1 cellular context compared by ENCODE assay signal in genomic region chr5:14760548-14761002, GRCh38.
TF ChIP-seq lines count a peak whose summit lies in the region.

No MANE protein-coding gene starts in this region.

TF ChIP-seq in HepG2, 621 proteins besides CTCF, POLR2A, EP300 and RAD21 (continued from another document and continues in another):
- TF ChIP-seq ATF3 (CRISPR knock-in tag; IDR thresholded peaks at IDR 0.05) (no peak; the same call in 1 of the 2 replicates), BRF2 (CRISPR knock-in tag; IDR thresholded peaks at IDR 0.05) (no peak), HMGXB4 (CRISPR knock-in tag; IDR thresholded peaks at IDR 0.05; ENCODE audit: borderline replicate concordance in 1 of 2, low read depth in 1 of 2) (no peak), TMF1 (CRISPR knock-in tag; IDR thresholded peaks at IDR 0.05; ENCODE audit: low read depth) (no peak), ZFP1 (CRISPR knock-in tag; IDR thresholded peaks at IDR 0.05) (no peak), ZNF558 (CRISPR knock-in tag; IDR thresholded peaks at IDR 0.05; ENCODE audit: borderline replicate concordance) (no peak), RAD51 (IDR thresholded peaks at IDR 0.05; ENCODE audit: borderline replicate concordance) (no peak), HNF4G (IDR thresholded peaks at IDR 0.05; ENCODE audit: borderline replicate concordance, low read depth, low read length) (peak; percentile 86), HNF4G (CRISPR knock-in tag; IDR thresholded peaks at IDR 0.05; ENCODE audit: borderline replicate concordance, low read depth) (peak; percentile 45; the same call in 1 of the 2 replicates), ZNF660 (CRISPR knock-in tag; IDR thresholded peaks at IDR 0.05; ENCODE audit: borderline replicate concordance, low read depth) (no peak), SIX4 (CRISPR knock-in tag; IDR thresholded peaks at IDR 0.05) (no peak), ZBTB7A (CRISPR knock-in tag; IDR thresholded peaks at IDR 0.05) (no peak), ZNF652 (CRISPR knock-in tag; IDR thresholded peaks at IDR 0.05; ENCODE audit: borderline replicate concordance, low read depth) (no peak), REPIN1 (CRISPR knock-in tag; IDR thresholded peaks at IDR 0.05; ENCODE audit: borderline replicate concordance, low read depth) (no peak), KDM2A (CRISPR knock-in tag; IDR thresholded peaks at IDR 0.05; ENCODE audit: borderline replicate concordance, low read depth) (no peak), ISL2 (CRISPR knock-in tag; IDR thresholded peaks at IDR 0.05) (0 out of 2 replicates have a peak, but pooled peaks have one; percentile 29), ISX (CRISPR knock-in tag; conservative IDR thresholded peaks at IDR 0.05) (no peak), CBFB (CRISPR knock-in tag; IDR thresholded peaks at IDR 0.05) (no peak), GPBP1L1 (CRISPR knock-in tag; IDR thresholded peaks at IDR 0.05) (no peak), ZNF768 (CRISPR knock-in tag; IDR thresholded peaks at IDR 0.05) (no peak), ZNF709 (CRISPR knock-in tag; IDR thresholded peaks at IDR 0.05) (no peak), HDAC1 (CRISPR knock-in tag; IDR thresholded peaks at IDR 0.05) (peak; percentile 59), MXD1 (CRISPR knock-in tag; IDR thresholded peaks at IDR 0.05) (no peak), IRF9 (CRISPR knock-in tag; IDR thresholded peaks at IDR 0.05; ENCODE audit: borderline replicate concordance) (no peak), RXRB (CRISPR knock-in tag; IDR thresholded peaks at IDR 0.05; ENCODE audit: borderline replicate concordance) (peak; percentile 84), THAP8 (CRISPR knock-in tag; IDR thresholded peaks at IDR 0.05; ENCODE audit: borderline replicate concordance) (peak; percentile 49; the same call in 1 of the 2 replicates), STAT5B (CRISPR knock-in tag; IDR thresholded peaks at IDR 0.05) (no peak), ZNF234 (CRISPR knock-in tag; conservative IDR thresholded peaks at IDR 0.05) (no peak), NCOR1 (IDR thresholded peaks at IDR 0.05; ENCODE audit: borderline replicate concordance, low read length) (peak; percentile 99), SALL1 (CRISPR knock-in tag; IDR thresholded peaks at IDR 0.05) (peak; percentile 79), HMG20A (CRISPR knock-in tag; IDR thresholded peaks at IDR 0.05; ENCODE audit: borderline replicate concordance) (peak; percentile 34; the same call in 1 of the 2 replicates), CEBPZ (IDR thresholded peaks at IDR 0.05; ENCODE audit: low read length) (no peak), MLXIP (CRISPR knock-in tag; IDR thresholded peaks at IDR 0.05; ENCODE audit: borderline replicate concordance) (no peak), PBX2 (CRISPR knock-in tag; IDR thresholded peaks at IDR 0.05) (no peak), ZNF607 (CRISPR knock-in tag; IDR thresholded peaks at IDR 0.05; ENCODE audit: borderline replicate concordance) (no peak), PAX8 (CRISPR knock-in tag; IDR thresholded peaks at IDR 0.05; ENCODE audit: borderline replicate concordance) (no peak), ZNF747 (CRISPR knock-in tag; IDR thresholded peaks at IDR 0.05; ENCODE audit: borderline replicate concordance) (no peak), ZMAT5 (CRISPR knock-in tag; IDR thresholded peaks at IDR 0.05; ENCODE audit: borderline replicate concordance, low read depth) (no peak), MEIS1 (CRISPR knock-in tag; IDR thresholded peaks at IDR 0.05; ENCODE audit: borderline replicate concordance) (no peak), HNRNPLL (IDR thresholded peaks at IDR 0.05; ENCODE audit: low read depth, low read length, poor library complexity, severe bottlenecking) (no peak), PHF5A (CRISPR knock-in tag; IDR thresholded peaks at IDR 0.05; ENCODE audit: low read depth, unreplicated experiment) (no peak), JUND (CRISPR knock-in tag; IDR thresholded peaks at IDR 0.05) (no peak), GABPA (IDR thresholded peaks at IDR 0.05; ENCODE audit: low read depth, low read length) (no peak), GABPA (CRISPR knock-in tag; IDR thresholded peaks at IDR 0.05; ENCODE audit: low read depth) (no peak), ZBTB20 (CRISPR knock-in tag; IDR thresholded peaks at IDR 0.05; ENCODE audit: borderline replicate concordance, low read depth) (no peak), ADNP (CRISPR knock-in tag; IDR thresholded peaks at IDR 0.05) (no peak), ZNF737 (CRISPR knock-in tag; IDR thresholded peaks at IDR 0.05; ENCODE audit: borderline replicate concordance) (no peak), ZNF616 (CRISPR knock-in tag; IDR thresholded peaks at IDR 0.05; ENCODE audit: low read depth) (no peak), ZSCAN30 (CRISPR knock-in tag; IDR thresholded peaks at IDR 0.05) (no peak), BRD4 (CRISPR knock-in tag; IDR thresholded peaks at IDR 0.05) (no peak), ZNF430 (CRISPR knock-in tag; IDR thresholded peaks at IDR 0.05) (no peak), ELF4 (CRISPR knock-in tag; IDR thresholded peaks at IDR 0.05; ENCODE audit: borderline replicate concordance) (no peak), BHLHE40 (IDR thresholded peaks at IDR 0.05; ENCODE audit: low read length) (no peak), ZNF441 (CRISPR knock-in tag; IDR thresholded peaks at IDR 0.05; ENCODE audit: borderline replicate concordance) (no peak), ZNF550 (CRISPR knock-in tag; IDR thresholded peaks at IDR 0.05; ENCODE audit: borderline replicate concordance) (no peak), ETV5 (CRISPR knock-in tag; IDR thresholded peaks at IDR 0.05; ENCODE audit: borderline replicate concordance) (peak; percentile 25; the same call in 1 of the 2 replicates)
